Comparison of ENCODE assay signal across 1 cellular context in genomic region chr3:195817578-195818135, GRCh38.
TF ChIP-seq lines count a peak whose summit lies in the region.

No MANE protein-coding gene starts in this region.

TF ChIP-seq in H1, 55 proteins besides CTCF, POLR2A, EP300 and RAD21:
- TF ChIP-seq EGR1 (IDR thresholded peaks at IDR 0.05; ENCODE audit: borderline replicate concordance, low read depth, low read length) (no peak), PHF8 (conservative IDR thresholded peaks at IDR 0.05; ENCODE audit: low read depth, low read length) (no peak), RNF2 (IDR thresholded peaks at IDR 0.05; ENCODE audit: borderline replicate concordance, low read depth, low read length, missing control alignments, poor library complexity, severe bottlenecking) (no peak), SUZ12 (IDR thresholded peaks at IDR 0.05; ENCODE audit: low read length) (no peak), HDAC2 (IDR thresholded peaks at IDR 0.05; ENCODE audit: borderline replicate concordance in 1 of 2, low read depth in 2 of 2, low read length in 2 of 2) (no peak), EZH2 (IDR thresholded peaks at IDR 0.05; ENCODE audit: low read depth, low read length, severe bottlenecking) (no peak), CTBP2 (IDR thresholded peaks at IDR 0.05; ENCODE audit: borderline replicate concordance, insufficient read depth, insufficient read length, low read length) (no peak), E2F6 (IDR thresholded peaks at IDR 0.05) (no peak), SP1 (IDR thresholded peaks at IDR 0.05; ENCODE audit: low read depth, low read length) (no peak), BRCA1 (IDR thresholded peaks at IDR 0.05; ENCODE audit: low read depth, low read length) (no peak)
